In the genomic region with DNA sequence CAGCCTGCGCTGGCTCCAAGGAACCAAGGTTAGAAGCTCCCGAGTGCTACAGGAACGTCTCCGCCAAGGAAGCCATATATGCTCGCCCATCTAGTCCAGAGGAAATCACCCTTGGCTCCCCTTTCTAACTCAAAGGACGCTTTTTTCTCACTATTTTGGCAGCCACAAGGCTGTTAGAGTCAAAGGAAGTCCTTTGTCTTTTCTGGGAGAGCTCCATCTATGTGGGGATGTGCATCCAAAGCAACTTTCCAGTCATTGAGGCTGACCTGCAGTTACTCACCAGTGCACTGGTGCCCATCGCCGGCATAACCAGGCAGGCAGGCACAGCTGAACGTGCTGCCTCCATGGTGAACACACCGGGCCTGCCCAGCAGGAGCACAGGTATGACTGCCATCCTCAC, we compare ENCODE assay signal across 15 cellular contexts. TPM values are rescaled to one million over a fixed set of nuclear protein-coding genes. Genes with fewer than 3 reads are reported as not detected.
DNase-seq lines count a peak whose midpoint lies in the region; ATAC-seq and TF ChIP-seq lines count a peak whose summit lies in the region.
"Had no signal": no experiment of that assay in that cellular context is flagged by ENCODE, and none has a peak within 500 bp of the region (broad histone marks: within the 10 kb centered on the region; RNA-seq: fewer than 3 reads in every experiment).

No MANE protein-coding gene starts in this region.

- BruUV-seq in IMR-90 (replicated peaks; lab: Mats Ljungman, UMichigan): no TSS peak

- peaks cover 6% of the 10 kb centered on the region; the same call in 1 of the 2 replicates for H4K20me1 ChIP-seq in IMR-90 (ENCODE audit: insufficient read depth, low read length)

- peak overlapping the region; percentile 59 for H2AK5ac ChIP-seq in IMR-90 (ENCODE audit: low read depth, low read length)

- peak overlapping the region in 1 of 2 experiments; percentile 29; a peak in 2 of 4 replicates for H4K8ac ChIP-seq in IMR-90 (ENCODE audit: low read depth in 2 of 2, low read length in 2 of 2)

- H2AFZ ChIP-seq in IMR-90 (replicated peaks; ENCODE audit: low read length, poor library complexity): no peak overlapping the region
- H2AFZ ChIP-seq: PC-9 had no signal

- in situ Hi-C loops in IMR-90 (cut with MboI; ENCODE audit: low sequenced_read_pairs): no loop called here

- H3K79me1 ChIP-seq in IMR-90 (ENCODE audit: low read depth in 1 of 2, low read length in 2 of 2): peaks cover 30 to 63% of the 10 kb centered on the region in 2 experiments

- H2BK15ac ChIP-seq in IMR-90 (ENCODE audit: low read depth, low read length): peak overlapping the region; percentile 30; the same call in 1 of the 3 replicates

- H3K9ac ChIP-seq in IMR-90 (ENCODE audit: low read depth, low read length): no peak overlapping the region
- H3K9ac ChIP-seq: SK-N-SH had no signal

- H4K91ac ChIP-seq in IMR-90 (ENCODE audit: insufficient read depth, low read depth, low read length): peak overlapping the region; percentile 18; the same call in 1 of the 2 replicates

- intact Hi-C loops in IMR-90 (cut with micrococcal nuclease): no loop called here
- intact Hi-C loops in mucosa of descending colon (cut with DNase I, micrococcal nuclease): no loop called here

- H3K18ac ChIP-seq in IMR-90 (ENCODE audit: low read depth, low read length): no peak overlapping the region; the same call in 1 of the 2 replicates

- H2BK5ac ChIP-seq in IMR-90 (ENCODE audit: low read depth, low read length, poor library complexity, severe bottlenecking): peak overlapping the region; percentile 56

- no peak overlapping the region for H3K4me2 ChIP-seq in IMR-90 (ENCODE audit: low read depth, low read length)
- H3K4me2 ChIP-seq: PC-9 had no signal

- peak overlapping the region; percentile 76; the same call in 1 of the 2 replicates for H3K27ac ChIP-seq in IMR-90 (ENCODE audit: insufficient read depth, low read length)
- H3K27ac ChIP-seq in layer of hippocampus (ENCODE audit: low read depth, low read length): peak overlapping the region; percentile 48
- H3K27ac ChIP-seq: PC-9 had no signal

- peak overlapping the region; percentile 45; the same call in 1 of the 2 replicates for H3K4ac ChIP-seq in IMR-90 (ENCODE audit: low read depth, low read length)

- peak overlapping the region; percentile 63 for H2BK120ac ChIP-seq in IMR-90 (ENCODE audit: low read depth, low read length)

- TF ChIP-seq RAD21 in IMR-90 (IDR thresholded peaks at IDR 0.05; ENCODE audit: low read length): no peak

- peak; percentile 61 for DNase-seq in Ammon's horn (ENCODE audit: low spot score)
- DNase-seq in IMR-90: no peak
- DNase-seq in pons (ENCODE audit: low spot score): peak; percentile 94
- no peak for DNase-seq in mucosa of descending colon
- DNase-seq in KG1 (lab: John Stamatoyannopoulos, UW): no peak
- no peak for DNase-seq in GM19240 (ENCODE audit: insufficient read length, low spot score)
- DNase-seq: NCI-H1092 treated with DMSO at 0.1 percent for 48 hours, NCI-H1694, NCI-H446 treated with DMSO at 0.1 percent for 48 hours, NCI-H748 treated with DMSO at 0.1 percent for 48 hours, PC-9, SK-N-SH had no signal

- H2AK9ac ChIP-seq in IMR-90 (replicated peaks; ENCODE audit: low read depth, low read length, poor library complexity): peak overlapping the region; percentile 6

- no peak overlapping the region for H3K23ac ChIP-seq in IMR-90 (ENCODE audit: low read depth, low read length)

- peak overlapping the region; percentile 46; the same call in 1 of the 2 replicates for H3K14ac ChIP-seq in IMR-90 (replicated peaks; ENCODE audit: low read depth, low read length)

- POLR2A ChIA-PET in IMR-90 (lab: Charles Lee; ENCODE audit: unreplicated experiment): no interaction called here

- ATAC-seq in IMR-90 (ENCODE audit: low read depth) (no peak), mucosa of descending colon (no peak), HG03469 (IDR thresholded peaks at IDR 0.05; ENCODE audit: unreplicated experiment) (no peak)

- H2BK20ac ChIP-seq in IMR-90 (ENCODE audit: low read depth, low read length): peak overlapping the region; percentile 26; the same call in 1 of the 2 replicates

- H3K9me1 ChIP-seq in IMR-90 (ENCODE audit: insufficient read depth, low read length): peaks cover 44% of the 10 kb centered on the region

- 100% methylated on average over 3 of the region's 10 CpGs; no CpG with 5 or more reads in 1 of the 2 experiments for WGBS in IMR-90 (ENCODE audit: extremely low coverage in 2 of 2, insufficient read length in 1 of 2), 2 experiments

- TF ChIP-seq CTCF in IMR-90 (conservative IDR thresholded peaks at IDR 0.05; ENCODE audit: low read depth, low read length) (no peak), mucosa of descending colon (IDR thresholded peaks at IDR 0.05) (no peak)

- dilution Hi-C loops in IMR-90 (cut with HindIII; ENCODE audit: low sequenced_read_pairs, unreplicated experiment): no loop called here

- H3K56ac ChIP-seq in IMR-90 (ENCODE audit: extremely low read depth, insufficient read depth, low read length): no peak overlapping the region

- H3K9me3 ChIP-seq in IMR-90 (ENCODE audit: control insufficient read depth, insufficient read depth, low read length) (no peaks in the 10 kb centered on the region), mucosa of descending colon (no peaks in the 10 kb centered on the region)
- H3K9me3 ChIP-seq: HAP-1, SK-N-SH had no signal

- peaks cover 50% of the 10 kb centered on the region for H3K36me3 ChIP-seq in IMR-90 (ENCODE audit: control insufficient read depth, insufficient read depth, low read length)
- H3K36me3 ChIP-seq in mucosa of descending colon (ENCODE audit: low read depth): no peaks in the 10 kb centered on the region
- H3K36me3 ChIP-seq: HAP-1 had no signal

- H3K4me3 ChIP-seq in IMR-90 (ENCODE audit: insufficient read depth, low read depth, low read length) (no peak overlapping the region), mucosa of descending colon (no peak overlapping the region)
- H3K4me3 ChIP-seq: HAP-1, PC-9 had no signal

- H3K27me3 ChIP-seq in IMR-90 (ENCODE audit: control insufficient read depth, insufficient read depth, low read length) (no peaks in the 10 kb centered on the region), layer of hippocampus (ENCODE audit: control insufficient read depth, insufficient read depth, low read length) (no peaks in the 10 kb centered on the region)

- CTCF ChIA-PET in IMR-90 (lab: Yijun Ruan, JAX): interaction anchor here (0.6 kb wide), 1 partner anchor 102 kb away, joined by 3 read pairs; no protein-coding TSS in a partner anchor

- TF ChIP-seq POLR2A in IMR-90 (IDR thresholded peaks at IDR 0.05; ENCODE audit: low read depth, low read length): no peak

- H3K4me1 ChIP-seq in IMR-90 (ENCODE audit: control insufficient read depth, insufficient read depth, low read length) (peaks cover 37% of the 10 kb centered on the region), mucosa of descending colon (ENCODE audit: low read depth) (peaks cover 1% of the 10 kb centered on the region)
- H3K4me1 ChIP-seq: HAP-1 had no signal

- peak overlapping the region; percentile 22; the same call in 1 of the 2 replicates for H4K5ac ChIP-seq in IMR-90 (ENCODE audit: low read depth, low read length)

TF ChIP-seq in IMR-90, 13 proteins besides CTCF, POLR2A, EP300 and RAD21:
- no peak for TF ChIP-seq BHLHE40 (IDR thresholded peaks at IDR 0.05; ENCODE audit: low read depth, low read length)

RNA-seq across cellular contexts. Expression of a gene that starts 37.6 kb away (rescaled TPM):
- total RNA-seq in IMR-90 (2012; rRNA removed) (53.2 and 94.7 TPM in 2 replicates), mucosa of descending colon (100 to 1,000 TPM; 108 to 140 (median 131) TPM)
- 102 and 139 TPM in 2 replicates for polyA plus RNA-seq in IMR-90 (2012; rRNA removed)
- 4.0 and 8.4 TPM in 2 replicates for polyA plus RNA-seq in IMR-90 (2012; cell fraction: cytosol; rRNA removed)
- 1.5 and 27.7 TPM in 2 replicates for polyA plus RNA-seq in IMR-90 (2012; cell fraction: nucleus; rRNA removed; ENCODE audit: low replicate concordance)

RNA-seq across cellular contexts. Expression of a gene that starts 41.9 kb away (rescaled TPM):
- total RNA-seq in IMR-90 (2012; rRNA removed) (101 and 102 TPM in 2 replicates), mucosa of descending colon (10 to 100 TPM; 21.7 to 32.5 (median 28.8) TPM)
- polyA plus RNA-seq in IMR-90 (2012; rRNA removed): 278 and 303 TPM in 2 replicates
- 237 and 279 TPM in 2 replicates for polyA plus RNA-seq in IMR-90 (2012; cell fraction: cytosol; rRNA removed)
- 363 and 859 TPM in 2 replicates for polyA plus RNA-seq in IMR-90 (2012; cell fraction: nucleus; rRNA removed; ENCODE audit: low replicate concordance)

Comparison
In these comparisons a context has a peak if more than half of its experiments do, and no peak if none do; other contexts are left out.
1. DNase-seq: peak in Ammon's horn (single experiment) and pons (single experiment); none in IMR-90 (single experiment), mucosa of descending colon (0 of 3), KG1 (single experiment) and GM19240 (single experiment).